ENCODE assay signal across 8 cellular contexts in the genomic region with DNA sequence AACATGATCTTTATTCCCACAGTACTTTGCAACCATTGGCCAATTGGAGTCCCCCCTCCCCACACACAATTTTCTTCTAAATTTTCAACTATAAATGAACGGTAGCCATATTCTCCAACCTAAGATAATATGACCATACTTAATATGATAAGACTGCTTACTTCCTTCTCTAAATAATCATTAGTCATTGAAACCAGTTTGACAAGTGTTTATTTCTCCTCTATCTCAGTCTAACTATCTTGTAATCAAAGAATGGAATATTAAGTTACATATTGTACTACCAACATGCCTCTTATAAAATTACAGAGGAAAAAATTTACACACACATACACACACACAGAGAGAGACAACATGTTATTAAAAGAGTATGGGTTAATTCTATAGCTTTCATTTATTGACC.
"Had no signal": no experiment of that assay in that cellular context is flagged by ENCODE, and none has a peak within 500 bp of the region (broad histone marks: within the 10 kb centered on the region; RNA-seq: fewer than 3 reads in every experiment).

No MANE protein-coding gene starts in this region.

- H3K4me3 ChIP-seq: GM23248, HAP-1 had no signal

- DNase-seq: GM23248, GOT3, H7, HFFc6 had no signal

- H3K9me3 ChIP-seq: HAP-1 had no signal

- H2AFZ ChIP-seq: GM23248 had no signal

- H3K27ac ChIP-seq: GM23248, HL-60 had no signal

- ATAC-seq: HCT116, HepG2 had no signal

- H3K36me3 ChIP-seq: HAP-1 had no signal

- H3K4me1 ChIP-seq: HAP-1 had no signal

- H3K9ac ChIP-seq: GM23248 had no signal
